In the genomic region with DNA sequence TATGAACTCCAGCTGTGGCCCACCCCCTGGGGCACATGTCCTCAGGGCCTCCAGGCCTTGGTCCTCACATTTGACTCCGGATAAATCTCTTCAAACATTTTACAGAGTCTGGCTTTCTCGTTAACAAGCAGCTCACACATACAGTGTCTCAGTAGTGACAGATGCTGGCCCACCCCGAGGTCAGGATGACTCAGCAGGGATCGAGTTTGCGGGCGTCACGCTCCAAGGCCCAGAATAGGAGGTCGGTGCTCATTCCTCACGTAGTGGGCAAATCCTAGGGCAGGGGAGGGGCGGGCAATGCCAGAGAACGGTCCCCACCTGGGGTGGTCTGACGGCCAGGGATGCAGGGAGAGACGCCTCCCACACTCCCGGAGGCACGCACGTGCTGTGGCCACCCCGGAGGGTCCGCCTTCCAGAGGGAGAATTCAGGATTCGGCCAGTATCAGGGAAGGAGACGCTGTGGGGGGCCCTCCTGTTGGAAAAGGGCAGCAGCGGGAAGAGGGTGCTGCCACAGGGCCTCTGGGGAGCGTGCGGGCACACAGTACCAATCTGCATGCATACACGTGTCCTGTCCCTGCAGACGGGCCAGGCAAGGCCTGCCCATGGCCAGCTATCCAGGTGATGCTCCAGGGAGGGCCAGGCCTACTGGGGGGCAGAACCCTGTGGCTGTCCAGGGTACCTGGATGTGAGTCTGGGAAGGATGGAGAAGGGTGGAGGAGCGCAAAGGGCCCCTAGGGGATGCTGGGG, we compare ENCODE assay signal across 9 cellular contexts. TPM values are rescaled to one million over a fixed set of nuclear protein-coding genes. Genes with fewer than 3 reads are reported as not detected.
DNase-seq lines count a peak whose midpoint lies in the region; FAIRE-seq and TF ChIP-seq lines count a peak whose summit lies in the region.
"Had no signal": no experiment of that assay in that cellular context is flagged by ENCODE, and none has a peak within 500 bp of the region (broad histone marks: within the 10 kb centered on the region; RNA-seq: fewer than 3 reads in every experiment).

No MANE protein-coding gene starts in this region.

- peaks cover 26% of the 10 kb centered on the region for H3K4me1 Mint-ChIP-seq in glutamatergic neuron (ENCODE audit: low read depth, unreplicated experiment)

- peaks cover 36% of the 10 kb centered on the region for H3K36me3 ChIP-seq in A673 (ENCODE audit: insufficient read depth, low read length, poor library complexity, severe bottlenecking)
- no peaks in the 10 kb centered on the region for H3K36me3 ChIP-seq in WERI-Rb-1
- no peaks in the 10 kb centered on the region for H3K36me3 ChIP-seq in prostate gland

- POLR2A ChIA-PET in A673 (lab: Charles Lee; ENCODE audit: low non-redundant PET), result interaction anchor here (0.5 kb wide), 1 partner anchor 94 kb away, joined by 3 read pairs; no protein-coding TSS in a partner anchor

- H3K36me3 Mint-ChIP-seq in glutamatergic neuron (ENCODE audit: unreplicated experiment), result no peaks in the 10 kb centered on the region

- intact Hi-C loops in A673 (cut with micrococcal nuclease; ENCODE audit: unreplicated experiment) (no loop called here), prostate gland (cut with DNase I) (no loop called here)

- H3K27ac ChIP-seq in A673 (ENCODE audit: low read depth, low read length, poor library complexity, severe bottlenecking) (peak overlapping the region; percentile 49), WERI-Rb-1 (peak overlapping the region; percentile 57), prostate gland (no peak overlapping the region)
- H3K27ac ChIP-seq: body of pancreas had no signal

- DNase-seq in A673 (ENCODE audit: low spot score), result no peak
- no peak for DNase-seq in GM12891 (ENCODE audit: insufficient read length, low spot score)
- peak; percentile 61 for DNase-seq in WERI-Rb-1
- DNase-seq in glutamatergic neuron, result peak; percentile 61
- no peak for DNase-seq in SKM-1 treated with dmso at 0.1 percent for 144 hours (lab: John Stamatoyannopoulos, UW; ENCODE audit: unreplicated experiment)
- no peak for DNase-seq in prostate gland (ENCODE audit: low spot score)
- no peak for DNase-seq in NOMO-1 (lab: John Stamatoyannopoulos, UW; ENCODE audit: unreplicated experiment in 2 of 2)
- no peak for DNase-seq in UCSD-AML1 (lab: John Stamatoyannopoulos, UW; ENCODE audit: unreplicated experiment)

- no peak for TF ChIP-seq POLR2A in GM12891 (IDR thresholded peaks at IDR 0.05; ENCODE audit: low read depth, low read length)
- TF ChIP-seq POLR2A in prostate gland (IDR thresholded peaks at IDR 0.05), result no peak

- peaks cover 2% of the 10 kb centered on the region for H3K9me3 Mint-ChIP-seq in glutamatergic neuron (ENCODE audit: unreplicated experiment)

- H3K9me3 ChIP-seq in A673 (ENCODE audit: low read depth, low read length, poor library complexity, severe bottlenecking), result no peaks in the 10 kb centered on the region
- no peaks in the 10 kb centered on the region for H3K9me3 ChIP-seq in WERI-Rb-1 (ENCODE audit: severe bottlenecking)
- no peaks in the 10 kb centered on the region for H3K9me3 ChIP-seq in prostate gland
- H3K9me3 ChIP-seq: body of pancreas had no signal

- no peak for TF ChIP-seq CTCF in A673 (conservative IDR thresholded peaks at IDR 0.05; ENCODE audit: low read depth, low read length)
- TF ChIP-seq CTCF in WERI-Rb-1 (IDR thresholded peaks at IDR 0.05; ENCODE audit: low read depth, low read length), result no peak
- no peak for TF ChIP-seq CTCF in glutamatergic neuron (IDR thresholded peaks at IDR 0.05; ENCODE audit: partially characterized antibody, unreplicated experiment)
- TF ChIP-seq CTCF in prostate gland (IDR thresholded peaks at IDR 0.05), result no peak

- no peaks in the 10 kb centered on the region for H3K27me3 ChIP-seq in A673 (replicated peaks; ENCODE audit: insufficient read depth, low read depth, low read length, poor library complexity)
- H3K27me3 ChIP-seq in WERI-Rb-1 (ENCODE audit: insufficient read depth, low read depth, severe bottlenecking), result no peaks in the 10 kb centered on the region
- no peaks in the 10 kb centered on the region for H3K27me3 ChIP-seq in prostate gland (replicated peaks; ENCODE audit: insufficient read depth)
- H3K27me3 ChIP-seq: body of pancreas had no signal

- FAIRE-seq in GM12891 (lab: Jason Lieb, UNC), result no peak

- no TSS peak for BruUV-seq in A673 (replicated peaks; lab: Mats Ljungman, UMichigan)

- WGBS in prostate gland, result 78% methylated on average over 26 of the region's 26 CpGs

- CTCF ChIA-PET in A673 (lab: Charles Lee), result no interaction called here

- H3K4me3 ChIP-seq in A673 (ENCODE audit: low read depth, low read length, poor library complexity, severe bottlenecking), result no peak overlapping the region
- no peak overlapping the region for H3K4me3 ChIP-seq in WERI-Rb-1 (ENCODE audit: low read depth, low read length)
- no peak overlapping the region for H3K4me3 ChIP-seq in prostate gland
- H3K4me3 ChIP-seq: body of pancreas had no signal

- H3K27me3 Mint-ChIP-seq in glutamatergic neuron (ENCODE audit: unreplicated experiment), result peaks cover 10% of the 10 kb centered on the region

- H3K4me1 ChIP-seq in A673 (ENCODE audit: insufficient read depth, low read length, poor library complexity, severe bottlenecking), result peaks cover 55% of the 10 kb centered on the region
- H3K4me1 ChIP-seq in prostate gland (replicated peaks), result peaks cover 8% of the 10 kb centered on the region

- H3K27ac Mint-ChIP-seq in glutamatergic neuron (ENCODE audit: unreplicated experiment), result peak overlapping the region; percentile 95

- peak overlapping the region; percentile 80 for H3K4me3 Mint-ChIP-seq in glutamatergic neuron (ENCODE audit: unreplicated experiment)

TF ChIP-seq in GM12891, 5 proteins besides CTCF, POLR2A, EP300 and RAD21:
- TF ChIP-seq PAX5 (IDR thresholded peaks at IDR 0.05; ENCODE audit: insufficient read depth, low read length, severe bottlenecking) (peak; percentile 75), POU2F2 (IDR thresholded peaks at IDR 0.05; ENCODE audit: low read depth, low read length) (no peak)

RNA-seq across cellular contexts. Expression of gene SLC7A5, which starts 8.6 kb away (rescaled TPM):
- total RNA-seq in A673 (2021) (324 and 371 TPM in 2 replicates), glutamatergic neuron (ENCODE audit: unreplicated experiment) (205 TPM), prostate gland (100 to 1,000 TPM in 1 of 2 donors, 1 to 10 TPM in 1; 3.3 to 232 TPM)
- 38.5 TPM for polyA plus RNA-seq in GM12891 (2012; ENCODE audit: low read depth, missing spikeins)

Comparison
In these comparisons a context has a peak if more than half of its experiments do, and no peak if none do; other contexts are left out.
1. DNase-seq: peak in WERI-Rb-1 (single experiment) and glutamatergic neuron (single experiment); none in A673 (single experiment), GM12891 (single experiment), SKM-1 treated with dmso at 0.1 percent for 144 hours (single experiment), prostate gland (single experiment), NOMO-1 (0 of 2) and UCSD-AML1 (single experiment).
2. H3K27ac ChIP-seq: peak in A673 (single experiment) and WERI-Rb-1 (single experiment); none in prostate gland (0 of 2).